16 cellular contexts compared by ENCODE assay signal in the genomic region with DNA sequence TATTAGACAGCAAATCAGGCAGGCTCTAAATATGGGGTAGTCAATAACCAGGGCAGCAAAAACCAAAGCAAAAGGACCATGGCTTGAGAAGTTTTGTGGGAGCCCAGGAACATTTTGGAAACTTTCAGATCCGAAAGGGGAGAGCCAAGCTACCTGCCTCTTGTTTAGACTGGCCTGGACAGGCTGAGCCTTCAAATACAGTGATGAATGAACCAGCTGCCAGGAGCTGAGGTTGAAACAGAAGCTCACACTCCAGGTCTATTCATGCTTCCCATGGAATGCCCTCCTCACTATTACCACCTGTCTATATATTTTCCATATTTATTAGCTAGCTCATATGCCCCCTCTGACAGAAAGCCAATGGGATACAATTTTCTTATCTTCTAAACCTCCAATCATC.
DNase-seq lines count a peak whose midpoint lies in the region; ATAC-seq and TF ChIP-seq lines count a peak whose summit lies in the region.
"Had no signal": no experiment of that assay in that cellular context is flagged by ENCODE, and none has a peak within 500 bp of the region (broad histone marks: within the 10 kb centered on the region; RNA-seq: fewer than 3 reads in every experiment).

No MANE protein-coding gene starts in this region.

- peak overlapping the region in 2 of 5 donors; percentile 7 to 44 for H3K4me3 ChIP-seq in subcutaneous abdominal adipose tissue (ENCODE audit: low read depth in 1 of 5, low read length in 5 of 5)
- H3K4me3 ChIP-seq: BLaER1, GM23248, HAP-1 had no signal

- no peaks in the 10 kb centered on the region for H3K9me3 ChIP-seq in subcutaneous abdominal adipose tissue (ENCODE audit: control insufficient read depth in 5 of 5, low read length in 5 of 5)
- H3K9me3 ChIP-seq: BLaER1, HAP-1 had no signal

- H3K27me3 ChIP-seq in foreskin keratinocyte: no peaks in the 10 kb centered on the region
- H3K27me3 ChIP-seq in subcutaneous abdominal adipose tissue (ENCODE audit: control insufficient read depth in 5 of 5, insufficient read depth in 4 of 5, low read length in 5 of 5): no peaks in the 10 kb centered on the region
- H3K27me3 ChIP-seq: BLaER1 had no signal

- H3K27ac ChIP-seq in foreskin keratinocyte (no peak overlapping the region), subcutaneous abdominal adipose tissue (ENCODE audit: low read depth, low read length) (peak overlapping the region; percentile 19)
- H3K27ac ChIP-seq: BLaER1, GM23248 had no signal

- no peaks in the 10 kb centered on the region for H3K36me3 ChIP-seq in subcutaneous abdominal adipose tissue (ENCODE audit: control insufficient read depth in 5 of 5, insufficient read depth in 5 of 5, low read length in 5 of 5)
- H3K36me3 ChIP-seq: BLaER1, HAP-1 had no signal

- DNase-seq in NCI-H1694 treated with DMSO at 0.1 percent for 48 hours (lab: John Stamatoyannopoulos, UW) (peak; percentile 3), NCI-H1694 (lab: John Stamatoyannopoulos, UW) (no peak), NCI-H2171 (lab: John Stamatoyannopoulos, UW) (peak; percentile 36), foreskin keratinocyte (peak in 1 of 2 donors; percentile 54), SW 1271 (lab: John Stamatoyannopoulos, UW) (no peak), head of caudate nucleus (no peak)
- DNase-seq: 8988T; CD4-positive, alpha-beta memory T cell; DMS53; DND-41; EL; GM23248 had no signal

- H3K4me1 ChIP-seq in foreskin keratinocyte: peaks cover 5% of the 10 kb centered on the region
- peaks cover 11 to 51% (median 31%) of the 10 kb centered on the region in 5 donors for H3K4me1 ChIP-seq in subcutaneous abdominal adipose tissue (ENCODE audit: control insufficient read depth in 5 of 5, insufficient read depth in 5 of 5, low read length in 5 of 5)

- ATAC-seq in foreskin keratinocyte: peak; percentile 55
- ATAC-seq: HepG2 had no signal

- peak overlapping the region in 1 of 5 donors; percentile 17 for H3K9ac ChIP-seq in subcutaneous abdominal adipose tissue (ENCODE audit: low read length in 5 of 5)
- H3K9ac ChIP-seq: BLaER1, GM23248 had no signal

- no peak for TF ChIP-seq CTCF in foreskin keratinocyte (conservative IDR thresholded peaks at IDR 0.05)

- intact Hi-C loops in head of caudate nucleus (cut with DNase I): no loop called here

Comparison
In these comparisons a context has a peak if more than half of its experiments do, and no peak if none do; other contexts are left out.
1. DNase-seq: peak in NCI-H1694 treated with DMSO at 0.1 percent for 48 hours (single experiment) and NCI-H2171 (single experiment); none in NCI-H1694 (single experiment), SW 1271 (0 of 2) and head of caudate nucleus (0 of 42).